ENCODE assay signal across 13 cellular contexts in genomic region chr20:3121955-3122610, GRCh38. TPM values are rescaled to one million over a fixed set of nuclear protein-coding genes. Genes with fewer than 3 reads are reported as not detected.
DNase-seq lines count a peak whose midpoint lies in the region; ATAC-seq, FAIRE-seq and TF ChIP-seq lines count a peak whose summit lies in the region.
"Had no signal": no experiment of that assay in that cellular context is flagged by ENCODE, and none has a peak within 500 bp of the region (broad histone marks: within the 10 kb centered on the region; RNA-seq: fewer than 3 reads in every experiment).

No MANE protein-coding gene starts in this region.

- TF ChIP-seq CTCF in CD8-positive, alpha-beta T cell (IDR thresholded peaks at IDR 0.05), result no peak

- no peak for FAIRE-seq in GM12892 (lab: Jason Lieb, UNC)

- H3K27ac Mint-ChIP-seq in CD8-positive, alpha-beta T cell, result peak overlapping the region; percentile 100
- peak overlapping the region; percentile 76 for H3K27ac Mint-ChIP-seq in activated CD4-positive, alpha-beta memory T cell treated with anti-CD3 and anti-CD28 coated beads for 36 hours

- peaks cover 51 to 81% (median 67%) of the 10 kb centered on the region in 11 experiments for H3K36me3 ChIP-seq in BLaER1 treated with 17β-estradiol and CSF1 and Interleukin-3, amounts not matched to agents 10 nM and 100 nM
- peaks cover 4% of the 10 kb centered on the region for H3K36me3 ChIP-seq in CD8-positive, alpha-beta T cell (ENCODE audit: insufficient read depth, low read length)

- no peaks in the 10 kb centered on the region for H3K27me3 ChIP-seq in BLaER1 treated with 17β-estradiol and CSF1 and Interleukin-3, amounts not matched to agents 10 nM and 100 nM
- no peaks in the 10 kb centered on the region for H3K27me3 ChIP-seq in CD8-positive, alpha-beta T cell (ENCODE audit: insufficient read depth, low read length)

- H3K4me2 ChIP-seq in BLaER1 treated with 17β-estradiol and CSF1 and Interleukin-3, amounts not matched to agents 10 nM and 100 nM, result peak overlapping the region in 4 of 11 experiments; percentile 24 to 65 (median 46); a peak in 7 of 22 replicates
- H3K4me2 ChIP-seq: SK-N-SH had no signal

- DNase-seq in CD8-positive, alpha-beta T cell, result no peak
- no peak for DNase-seq in activated CD4-positive, alpha-beta memory T cell treated with anti-CD3 and anti-CD28 coated beads for 36 hours
- DNase-seq in epithelial cell of prostate (ENCODE audit: low read depth, low spot score) (no peak), GM12892 (ENCODE audit: insufficient read length) (no peak), RKO (ENCODE audit: low spot score) (no peak), C1 segment of cervical spinal cord (lab: John Stamatoyannopoulos, UW) (no peak)
- DNase-seq: cortex of kidney, NCI-H226, SK-N-SH had no signal

- no peak for ATAC-seq in CD8-positive, alpha-beta T cell

- H3K27ac ChIP-seq in BLaER1 treated with 17β-estradiol and CSF1 and Interleukin-3, amounts not matched to agents 10 nM and 100 nM, result peak overlapping the region in 7 of 11 experiments; percentile 2 to 65 (median 46); a peak in 12 of 22 replicates
- peak overlapping the region; percentile 57 for H3K27ac ChIP-seq in CD8-positive, alpha-beta T cell (ENCODE audit: low read depth, low read length)
- H3K27ac ChIP-seq in epithelial cell of prostate, result peak overlapping the region; percentile 98
- H3K27ac ChIP-seq: parathyroid adenoma had no signal

- H3K27me3 Mint-ChIP-seq in CD8-positive, alpha-beta T cell (ENCODE audit: low read depth), result no peaks in the 10 kb centered on the region
- H3K27me3 Mint-ChIP-seq in activated CD4-positive, alpha-beta memory T cell treated with anti-CD3 and anti-CD28 coated beads for 36 hours, result no peaks in the 10 kb centered on the region

- peaks cover 3% of the 10 kb centered on the region for H3K9me3 Mint-ChIP-seq in CD8-positive, alpha-beta T cell
- peaks cover 19% of the 10 kb centered on the region for H3K9me3 Mint-ChIP-seq in activated CD4-positive, alpha-beta memory T cell treated with anti-CD3 and anti-CD28 coated beads for 36 hours

- CTCF ChIA-PET in CD8-positive, alpha-beta T cell (lab: Charles Lee), result interaction anchor here (0.6 to 2.1 kb wide), 2 partner anchors 49 to 69 kb away, joined by 3 to 6 read pairs; no protein-coding TSS in a partner anchor
- CTCF ChIA-PET in activated CD4-positive, alpha-beta memory T cell treated with anti-CD3 and anti-CD28 coated beads for 36 hours (lab: Charles Lee), result interaction anchor here (1.4 kb wide), 1 partner anchor 8 kb away, joined by 3 read pairs; no protein-coding TSS in a partner anchor

- no peak overlapping the region for H3K9ac ChIP-seq in BLaER1 treated with 17β-estradiol and CSF1 and Interleukin-3, amounts not matched to agents 10 nM and 100 nM
- H3K9ac ChIP-seq: parathyroid adenoma, SK-N-SH had no signal

- no peak overlapping the region for H3K4me3 ChIP-seq in BLaER1 treated with 17β-estradiol and CSF1 and Interleukin-3, amounts not matched to agents 10 nM and 100 nM
- peak overlapping the region; percentile 11 for H3K4me3 ChIP-seq in CD8-positive, alpha-beta T cell (ENCODE audit: low read depth, low read length)

- H3K9me3 ChIP-seq in BLaER1 treated with 17β-estradiol and CSF1 and Interleukin-3, amounts not matched to agents 10 nM and 100 nM (replicated peaks in 1 of 11), result peaks cover 47 to 57% (median 55%) of the 10 kb centered on the region in 11 experiments
- H3K9me3 ChIP-seq in CD8-positive, alpha-beta T cell (ENCODE audit: low read length), result no peaks in the 10 kb centered on the region
- H3K9me3 ChIP-seq: SK-N-SH had no signal

- H4K20me1 ChIP-seq in BLaER1 treated with 17β-estradiol and CSF1 and Interleukin-3, amounts not matched to agents 10 nM and 100 nM, result peaks cover 0 to 8% (median 0%) of the 10 kb centered on the region in 11 experiments; a peak in 4 of 22 replicates

- POLR2A ChIA-PET in CD8-positive, alpha-beta T cell (lab: Charles Lee), result interaction anchor here (1.2 to 1.8 kb wide), 2 partner anchors 35 to 38 kb away, joined by 4 to 7 read pairs; partner anchors contain the start of genes FASTKD5 and UBOX5
- POLR2A ChIA-PET in activated CD4-positive, alpha-beta memory T cell treated with anti-CD3 and anti-CD28 coated beads for 36 hours (lab: Charles Lee), result no interaction called here

- TF ChIP-seq POLR2A in GM12892 (IDR thresholded peaks at IDR 0.05; ENCODE audit: low read depth, low read length), result no peak

- intact Hi-C loops in CD8-positive, alpha-beta T cell (cut with DNase I, micrococcal nuclease), result loop anchor here (2.0 to 5.0 kb wide), 3 partner anchors 35 to 100 kb away; partner anchors contain the start of genes FASTKD5 (in 1 of the 2) and UBOX5 (in 1 of the 2)
- intact Hi-C loops in activated CD4-positive, alpha-beta memory T cell treated with anti-CD3 and anti-CD28 coated beads for 36 hours (cut with micrococcal nuclease), result loop anchor here (2.0 to 5.0 kb wide), 3 partner anchors 15 to 45 kb away; no protein-coding TSS in a partner anchor

- H3K36me3 Mint-ChIP-seq in CD8-positive, alpha-beta T cell, result peaks cover 35% of the 10 kb centered on the region
- H3K36me3 Mint-ChIP-seq in activated CD4-positive, alpha-beta memory T cell treated with anti-CD3 and anti-CD28 coated beads for 36 hours, result peaks cover 33% of the 10 kb centered on the region

- H3K4me3 Mint-ChIP-seq in CD8-positive, alpha-beta T cell, result peak overlapping the region; percentile 75
- H3K4me3 Mint-ChIP-seq in activated CD4-positive, alpha-beta memory T cell treated with anti-CD3 and anti-CD28 coated beads for 36 hours, result no peak overlapping the region
- H3K4me3 Mint-ChIP-seq: CD14-positive monocyte had no signal

- H3K4me1 ChIP-seq in BLaER1 treated with 17β-estradiol and CSF1 and Interleukin-3, amounts not matched to agents 10 nM and 100 nM, result peaks cover 7 to 35% (median 29%) of the 10 kb centered on the region in 10 experiments
- H3K4me1 ChIP-seq in CD8-positive, alpha-beta T cell (ENCODE audit: insufficient read depth, low read length), result peaks cover 37% of the 10 kb centered on the region

- peaks cover 46% of the 10 kb centered on the region for H3K4me1 Mint-ChIP-seq in CD8-positive, alpha-beta T cell (ENCODE audit: low read depth)
- H3K4me1 Mint-ChIP-seq in activated CD4-positive, alpha-beta memory T cell treated with anti-CD3 and anti-CD28 coated beads for 36 hours (ENCODE audit: low read depth), result peaks cover 33% of the 10 kb centered on the region

RNA-seq across cellular contexts. Expression of gene AVP, which starts 37.6 kb away (rescaled TPM):
- under 1 TPM in 1 of 2 experiments, not detected in 1; 0.73 TPM for total RNA-seq in CD8-positive, alpha-beta T cell
- not detected for total RNA-seq in activated CD4-positive, alpha-beta memory T cell treated with anti-CD3 and anti-CD28 coated beads for 36 hours
- polyA plus RNA-seq in GM12892 (2012; ENCODE audit: missing spikeins), result not detected
- total RNA-seq: fibroblast of lung had no signal
- polyA plus RNA-seq: CD14-positive monocyte, fibroblast of lung, SK-N-SH had no signal

RNA-seq across cellular contexts. Expression of gene FASTKD5, which starts 37.6 kb away (rescaled TPM):
- 10 to 100 TPM; 34.7 to 35.7 TPM for total RNA-seq in CD8-positive, alpha-beta T cell
- 10 to 100 TPM; 20.8 to 22.8 TPM for total RNA-seq in activated CD4-positive, alpha-beta memory T cell treated with anti-CD3 and anti-CD28 coated beads for 36 hours
- 16.0 TPM for polyA plus RNA-seq in GM12892 (2012; ENCODE audit: missing spikeins)

RNA-seq across cellular contexts. Expression of gene UBOX5, which starts 37.6 kb away (rescaled TPM):
- total RNA-seq in CD8-positive, alpha-beta T cell, result 10 to 100 TPM; 13.2 to 14.7 TPM
- 1 to 10 TPM; 5.8 to 7.0 TPM for total RNA-seq in activated CD4-positive, alpha-beta memory T cell treated with anti-CD3 and anti-CD28 coated beads for 36 hours
- 2.2 TPM for polyA plus RNA-seq in GM12892 (2012; ENCODE audit: missing spikeins)

RNA-seq across cellular contexts. Expression of gene OXT, which starts 50.7 kb away (rescaled TPM):
- total RNA-seq in CD8-positive, alpha-beta T cell, result 1 to 10 TPM; 1.2 to 1.8 TPM
- 1 to 10 TPM in 1 of 2 experiments, not detected in 1; 1.0 TPM for total RNA-seq in activated CD4-positive, alpha-beta memory T cell treated with anti-CD3 and anti-CD28 coated beads for 36 hours
- polyA plus RNA-seq in GM12892 (2012; ENCODE audit: missing spikeins), result not detected
- total RNA-seq: fibroblast of lung had no signal
- polyA plus RNA-seq: CD14-positive monocyte, fibroblast of lung, SK-N-SH had no signal

RNA-seq across cellular contexts. Expression of gene LZTS3, which starts 51.3 kb away (rescaled TPM):
- 10 to 100 TPM; 37.4 to 41.9 TPM for total RNA-seq in CD8-positive, alpha-beta T cell
- total RNA-seq in activated CD4-positive, alpha-beta memory T cell treated with anti-CD3 and anti-CD28 coated beads for 36 hours, result 1 to 10 TPM; 1.4 to 1.5 TPM
- polyA plus RNA-seq in GM12892 (2012; ENCODE audit: missing spikeins), result 0.40 TPM

Comparison
In these comparisons a context has a peak if more than half of its experiments do, and no peak if none do; other contexts are left out.
1. H3K27ac ChIP-seq: peak in every context shown above with its lines; median percentile 98 in epithelial cell of prostate; 57 in CD8-positive, alpha-beta T cell; 46 in BLaER1 treated with 17β-estradiol and CSF1 and Interleukin-3, amounts not matched to agents 10 nM and 100 nM.